ENCODE assay signal across 10 cellular contexts in the genomic region with DNA sequence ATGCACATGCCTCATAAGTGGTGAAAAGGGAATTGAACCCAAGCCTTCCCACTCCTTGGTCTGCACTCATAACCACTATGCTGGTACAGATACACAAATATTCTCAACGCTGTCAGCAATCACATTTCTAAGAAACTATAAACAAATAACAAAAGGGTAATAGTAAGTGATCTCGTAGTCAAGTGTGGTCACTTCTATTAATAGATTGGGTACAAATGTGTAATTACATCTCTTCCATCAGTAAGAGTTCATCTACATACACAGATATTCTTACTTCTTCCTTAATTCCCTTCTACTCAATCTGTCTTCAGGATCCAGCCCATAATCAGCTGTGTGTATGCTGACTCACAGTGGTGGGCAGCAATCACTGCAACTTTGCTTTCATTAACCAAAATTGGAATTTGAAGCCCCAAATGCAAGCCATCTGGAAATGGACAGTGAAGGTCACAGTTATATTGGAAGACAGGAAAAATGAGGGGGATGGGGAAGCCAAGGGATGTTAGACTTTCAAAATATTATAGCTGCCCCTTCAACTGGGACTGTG. TPM values are rescaled to one million over a fixed set of nuclear protein-coding genes. Genes with fewer than 3 reads are reported as not detected.
A peak's percentile ranks its signal among the peaks of the same experiment; 100 is the strongest.
DNase-seq lines count a peak whose midpoint lies in the region; ATAC-seq and TF ChIP-seq lines count a peak whose summit lies in the region.
"Had no signal": no experiment of that assay in that cellular context is flagged by ENCODE, and none has a peak within 500 bp of the region (broad histone marks: within the 10 kb centered on the region; RNA-seq: fewer than 3 reads in every experiment).

No MANE protein-coding gene starts in this region.

- no peaks in the 10 kb centered on the region for H3K36me3 Mint-ChIP-seq in progenitor cell of endocrine pancreas (ENCODE audit: insufficient read depth)
- H3K36me3 Mint-ChIP-seq: naive thymus-derived CD4-positive, alpha-beta T cell had no signal

- H3K27me3 ChIP-seq in brain microvascular endothelial cell (replicated peaks) (no peaks in the 10 kb centered on the region), psoas muscle (ENCODE audit: insufficient read depth in 3 of 3, low read length in 2 of 3) (no peaks in the 10 kb centered on the region)

- intact Hi-C loops in psoas muscle (cut with DNase I): loop anchor here in 1 of 2 donors (5.0 kb wide), 1 partner anchor 452 kb away; a partner anchor contains a TSS

- H3K36me3 ChIP-seq in brain microvascular endothelial cell (replicated peaks): no peaks in the 10 kb centered on the region
- H3K36me3 ChIP-seq in psoas muscle (ENCODE audit: insufficient read depth in 1 of 2, low read depth in 1 of 2): no peaks in the 10 kb centered on the region

- H3K4me3 ChIP-seq in LNCaP clone FGC (ENCODE audit: low read depth, low read length): no peak overlapping the region
- no peak overlapping the region for H3K4me3 ChIP-seq in brain microvascular endothelial cell (ENCODE audit: low read depth, low read length)
- no peak overlapping the region for H3K4me3 ChIP-seq in psoas muscle

- H3K9me3 ChIP-seq in psoas muscle: no peaks in the 10 kb centered on the region

- no peak overlapping the region for H3K4me3 Mint-ChIP-seq in progenitor cell of endocrine pancreas (ENCODE audit: low read depth)
- H3K4me3 Mint-ChIP-seq: naive thymus-derived CD4-positive, alpha-beta T cell had no signal

- H3K27ac ChIP-seq in brain microvascular endothelial cell (no peak overlapping the region), psoas muscle (no peak overlapping the region)

- no peak overlapping the region for H3K27ac Mint-ChIP-seq in progenitor cell of endocrine pancreas
- H3K27ac Mint-ChIP-seq: naive thymus-derived CD4-positive, alpha-beta T cell had no signal

- H3K4me1 Mint-ChIP-seq in progenitor cell of endocrine pancreas (ENCODE audit: low read depth): peaks cover 4% of the 10 kb centered on the region
- H3K4me1 Mint-ChIP-seq: naive thymus-derived CD4-positive, alpha-beta T cell had no signal

- H3K27me3 Mint-ChIP-seq in progenitor cell of endocrine pancreas: no peaks in the 10 kb centered on the region

- H3K4me1 ChIP-seq in psoas muscle: peaks cover 4% of the 10 kb centered on the region

- 38 to 59% (median 53%) methylated on average over 2 of the region's 2 CpGs for WGBS in psoas muscle, 3 donors

- no peak for DNase-seq in GM10266 (ENCODE audit: extremely low spot score)
- no peak for DNase-seq in LNCaP clone FGC (ENCODE audit: low read depth)
- DNase-seq in brain microvascular endothelial cell: peak; percentile 23
- no peak for DNase-seq in psoas muscle
- no peak for DNase-seq in omental fat pad (ENCODE audit: low spot score)
- DNase-seq in progenitor cell of endocrine pancreas (ENCODE audit: low spot score, unreplicated experiment): no peak
- no peak for DNase-seq in DMS153 (lab: John Stamatoyannopoulos, UW)
- DNase-seq: activated CD4-positive, alpha-beta T cell treated with anti-CD3 and anti-CD28 coated beads, Interleukin-2, amount 50 U/mL, for 4 hours; naive thymus-derived CD4-positive, alpha-beta T cell; OCI-M1 had no signal

- no peaks in the 10 kb centered on the region for H3K9me3 Mint-ChIP-seq in progenitor cell of endocrine pancreas (ENCODE audit: low read depth)

- TF ChIP-seq CTCF in GM10266 (IDR thresholded peaks at IDR 0.05; ENCODE audit: control insufficient read depth, insufficient read depth, low read depth, missing control alignments): peak; percentile 9
- peak; percentile 45 for TF ChIP-seq CTCF in LNCaP clone FGC (IDR thresholded peaks at IDR 0.05; ENCODE audit: control insufficient read depth, extremely low read depth, insufficient read depth)
- TF ChIP-seq CTCF in brain microvascular endothelial cell (IDR thresholded peaks at IDR 0.05; ENCODE audit: low read depth, low read length, missing control alignments): peak; percentile 69
- no peak for TF ChIP-seq CTCF in psoas muscle (IDR thresholded peaks at IDR 0.05)
- no peak for TF ChIP-seq CTCF in omental fat pad (IDR thresholded peaks at IDR 0.05)
- TF ChIP-seq CTCF in progenitor cell of endocrine pancreas (IDR thresholded peaks at IDR 0.05; ENCODE audit: unreplicated experiment): no peak

- in situ Hi-C loops in brain microvascular endothelial cell (cut with HindIII; ENCODE audit: low pct_ligation_motif_present, low sequenced_read_pairs): loop anchor here (25.0 kb wide), 2 partner anchors 307 to 432 kb away; no protein-coding TSS in a partner anchor

- ATAC-seq in psoas muscle (peak in 3 of 4 donors; percentile 24 to 58 (median 34)), omental fat pad (ENCODE audit: low FRiP score) (no peak)
- ATAC-seq: naive thymus-derived CD4-positive, alpha-beta T cell had no signal

RNA-seq across cellular contexts. Expression of a gene that starts 6.7 kb away (rescaled TPM):
- total RNA-seq in psoas muscle: under 1 TPM in 2 of 4 donors, not detected in 2; 0.08 to 0.50 TPM
- under 1 TPM; 0.03 to 0.22 (median 0.07) TPM for polyA plus RNA-seq in psoas muscle
- not detected for total RNA-seq in omental fat pad
- 8.5 and 9.9 TPM in 2 replicates for total RNA-seq in progenitor cell of endocrine pancreas
- total RNA-seq: naive thymus-derived CD4-positive, alpha-beta T cell had no signal
- polyA plus RNA-seq: naive thymus-derived CD4-positive, alpha-beta T cell had no signal

Comparison
In these comparisons a context has a peak if more than half of its experiments do, and no peak if none do; other contexts are left out.
1. CTCF ChIP-seq: peak in GM10266 (single experiment), LNCaP clone FGC (single experiment) and brain microvascular endothelial cell (single experiment); none in psoas muscle (single experiment), omental fat pad (0 of 3) and progenitor cell of endocrine pancreas (single experiment).